In the genomic region with DNA sequence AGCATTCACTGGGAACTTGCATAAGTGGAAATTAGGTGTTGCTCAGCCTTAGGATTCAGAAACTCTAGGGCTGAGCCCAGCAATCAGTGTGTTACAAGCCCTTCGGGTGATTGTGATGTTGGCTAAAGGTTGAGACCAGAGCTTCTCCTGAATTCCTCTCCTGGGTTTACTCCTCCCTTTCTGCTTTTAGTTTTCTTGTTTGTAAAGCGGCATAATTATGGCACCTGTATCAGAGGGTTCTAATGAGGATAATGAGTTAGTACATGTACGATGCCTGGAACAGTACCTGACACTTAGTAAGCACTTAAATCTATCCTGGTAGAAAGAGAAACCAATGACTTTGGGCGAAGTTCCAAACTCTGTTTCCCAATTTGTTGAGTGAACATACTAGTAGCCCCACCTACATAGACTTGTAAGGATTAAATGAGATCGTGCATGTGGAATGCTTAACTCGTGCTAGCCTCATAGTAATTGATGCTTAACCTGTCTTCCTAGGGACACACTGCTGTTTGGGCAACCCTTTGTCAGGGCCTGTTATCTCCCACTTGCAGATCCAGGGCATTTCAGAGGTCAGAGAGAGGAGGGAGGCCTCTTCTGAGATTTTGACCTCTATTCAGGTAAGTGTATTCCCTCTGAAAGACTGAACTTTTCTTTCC, we compare ENCODE assay signal across 8 cellular contexts. TPM values are rescaled to one million over a fixed set of nuclear protein-coding genes. Genes with fewer than 3 reads are reported as not detected.
A peak's percentile ranks its signal among the peaks of the same experiment; 100 is the strongest.
DNase-seq lines count a peak whose midpoint lies in the region; ATAC-seq, FAIRE-seq and TF ChIP-seq lines count a peak whose summit lies in the region.

No MANE protein-coding gene starts in this region.

- DNase-seq in AG10803 (ENCODE audit: low read depth) (no peak), HS-5 (ENCODE audit: low read depth) (peak; percentile 56), K562 (ENCODE audit: extremely low read depth in 1 of 4, low spot score in 3 of 4) (peak in 3 of 4 experiments; percentile 51 to 69 (median 56)), mesothelial cell of epicardium (ENCODE audit: low spot score in 2 of 2, unreplicated experiment in 2 of 2) (no peak), sciatic nerve (ENCODE audit: low spot score) (no peak), frontal cortex (ENCODE audit: low spot score in 2 of 2) (no peak), D341Med (ENCODE audit: low spot score) (no peak)

- H3K9me3 ChIP-seq in K562 (replicated peaks; ENCODE audit: control insufficient read depth, insufficient read depth, low read depth, low read length) = no peaks in the 10 kb centered on the region

- peaks cover 34% of the 10 kb centered on the region for H3K79me2 ChIP-seq in K562 (ENCODE audit: control insufficient read depth, insufficient read depth, low read length)

- H3K27ac ChIP-seq in K562 (ENCODE audit: extremely low read depth, low read depth, low read length) = peak overlapping the region; percentile 87; the same call in 1 of the 3 replicates

- no peaks in the 10 kb centered on the region for H3K27me3 Mint-ChIP-seq in mesothelial cell of epicardium (ENCODE audit: low read depth)

- H3K4me1 ChIP-seq in K562 (replicated peaks in 1 of 2; ENCODE audit: control insufficient read depth in 2 of 2, insufficient read depth in 2 of 2, low read length in 2 of 2) = peaks cover 37 to 40% of the 10 kb centered on the region in 2 experiments

- H3K4me1 Mint-ChIP-seq in mesothelial cell of epicardium = peaks cover 26% of the 10 kb centered on the region

- H2AFZ ChIP-seq in K562 (ENCODE audit: low read depth, low read length) = peak overlapping the region; percentile 89

- peaks cover 2% of the 10 kb centered on the region for H3K36me3 Mint-ChIP-seq in mesothelial cell of epicardium

- TF ChIP-seq CTCF in AG10803 (conservative IDR thresholded peaks at IDR 0.05; ENCODE audit: low read length) = no peak
- TF ChIP-seq CTCF in K562 (IDR thresholded peaks at IDR 0.05 in 2 of 3, conservative IDR thresholded peaks at IDR 0.05 in 1 of 3; ENCODE audit: insufficient read depth in 2 of 3, low read depth in 1 of 3, low read length in 3 of 3) = no peak
- no peak for TF ChIP-seq CTCF in mesothelial cell of epicardium (IDR thresholded peaks at IDR 0.05; ENCODE audit: unreplicated experiment)

- H3K27ac Mint-ChIP-seq in mesothelial cell of epicardium = peak overlapping the region; percentile 81

- peak overlapping the region; percentile 87 for H3K4me3 ChIP-seq in AG10803 (ENCODE audit: low read length)
- no peak overlapping the region for H3K4me3 ChIP-seq in K562

- H4K20me1 ChIP-seq in K562 (replicated peaks; ENCODE audit: control insufficient read depth, insufficient read depth, low read length) = peaks cover 26% of the 10 kb centered on the region

- no peak overlapping the region; a peak in 1 of 4 replicates for H3K9ac ChIP-seq in K562 (ENCODE audit: insufficient read depth in 1 of 2, low read depth in 2 of 2, low read length in 2 of 2)

- POLR2A ChIA-PET in K562 (lab: Yijun Ruan, JAX) = interaction anchor here (0.6 to 1.3 kb wide), 4 partner anchors 25 to 1191 kb away, joined by 3 to 4 read pairs (median 4); no protein-coding TSS in a partner anchor

- no TSS peak for BruUV-seq in K562 (replicated peaks; lab: Mats Ljungman, UMichigan)

- ATAC-seq in K562 (no peak), HG02763 (IDR thresholded peaks at IDR 0.05; ENCODE audit: unreplicated experiment) (no peak), sciatic nerve (no peak)

- H3K27me3 ChIP-seq in K562 (ENCODE audit: control insufficient read depth in 2 of 2, insufficient read depth in 2 of 2, low read length in 2 of 2) = no peaks in the 10 kb centered on the region

- CTCF ChIA-PET in K562 (lab: Yijun Ruan, JAX; ENCODE audit: low intra/inter-chr PET ratio) = no interaction called here

- TF ChIP-seq POLR2A in K562 (conservative IDR thresholded peaks at IDR 0.05) = no peak

- TF ChIP-seq EP300 in K562 (IDR thresholded peaks at IDR 0.05; ENCODE audit: low read length) = peak; percentile 48

- FAIRE-seq in K562 (lab: Jason Lieb, UNC) = peak; percentile 62
- FAIRE-seq in frontal cortex (lab: Jason Lieb, UNC) = no peak

- in situ Hi-C loops in K562 (cut with MboI) = no loop called here

- H3K4me3 Mint-ChIP-seq in mesothelial cell of epicardium = peak overlapping the region; percentile 66

- intact Hi-C loops in K562 (cut with micrococcal nuclease) (no loop called here), sciatic nerve (cut with DNase I) (no loop called here)

- peaks cover 21% of the 10 kb centered on the region for H3K36me3 ChIP-seq in K562 (ENCODE audit: control insufficient read depth, insufficient read depth, low read length)

- TF ChIP-seq RAD21 in K562 (CRISPR knock-in tag; conservative IDR thresholded peaks at IDR 0.05 in 1 of 2, IDR thresholded peaks at IDR 0.05 in 1 of 2) = no peak

- 0 out of 2 replicates have a peak overlapping the region, but pooled peaks have one; percentile 4 for H3K4me2 ChIP-seq in K562 (ENCODE audit: insufficient read depth, low read length)

- H3K9me3 Mint-ChIP-seq in mesothelial cell of epicardium = no peaks in the 10 kb centered on the region

- peaks cover 4% of the 10 kb centered on the region for H3K9me1 ChIP-seq in K562 (ENCODE audit: control insufficient read depth, insufficient read depth, low read length)

- WGBS in K562 (ENCODE audit: insufficient coverage, low coverage, missing lambda C conversion rate) = 62% methylated on average over 6 of the region's 6 CpGs

TF ChIP-seq in K562, 482 proteins besides CTCF, POLR2A, EP300 and RAD21 (continues in another document):
- TF ChIP-seq, protein P1, sequence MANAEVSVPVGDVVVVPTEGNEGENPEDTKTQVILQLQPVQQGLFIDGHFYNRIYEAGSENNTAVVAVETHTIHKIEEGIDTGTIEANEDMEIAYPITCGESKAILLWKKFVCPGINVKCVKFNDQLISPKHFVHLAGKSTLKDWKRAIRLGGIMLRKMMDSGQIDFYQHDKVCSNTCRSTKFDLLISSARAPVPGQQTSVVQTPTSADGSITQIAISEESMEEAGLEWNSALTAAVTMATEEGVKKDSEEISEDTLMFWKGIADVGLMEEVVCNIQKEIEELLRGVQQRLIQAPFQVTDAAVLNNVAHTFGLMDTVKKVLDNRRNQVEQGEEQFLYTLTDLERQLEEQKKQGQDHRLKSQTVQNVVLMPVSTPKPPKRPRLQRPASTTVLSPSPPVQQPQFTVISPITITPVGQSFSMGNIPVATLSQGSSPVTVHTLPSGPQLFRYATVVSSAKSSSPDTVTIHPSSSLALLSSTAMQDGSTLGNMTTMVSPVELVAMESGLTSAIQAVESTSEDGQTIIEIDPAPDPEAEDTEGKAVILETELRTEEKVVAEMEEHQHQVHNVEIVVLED (CRISPR knock-in tag; IDR thresholded peaks at IDR 0.05) = no peak
- TF ChIP-seq TEAD4 (IDR thresholded peaks at IDR 0.05; ENCODE audit: low read length) (peak; percentile 62), TEAD4 (CRISPR knock-in tag; IDR thresholded peaks at IDR 0.05; ENCODE audit: borderline replicate concordance) (no peak), CBFA2T3 (IDR thresholded peaks at IDR 0.05) (peak; percentile 87), POLR2AphosphoS5 (IDR thresholded peaks at IDR 0.05; ENCODE audit: control insufficient read depth, insufficient read depth, low read depth, low read length) (peak; percentile 55; the same call in 1 of the 2 replicates), TCF3 (CRISPR knock-in tag; IDR thresholded peaks at IDR 0.05) (peak; percentile 66), BHLHE40 (IDR thresholded peaks at IDR 0.05; ENCODE audit: low read length) (0 out of 2 replicates have a peak, but pooled peaks have one; percentile 23), XRCC4 (IDR thresholded peaks at IDR 0.05; ENCODE audit: extremely low read depth, insufficient read depth, insufficient read length) (no peak), XRCC3 (IDR thresholded peaks at IDR 0.05) (no peak), DPF2 (IDR thresholded peaks at IDR 0.05) (peak; percentile 49; the same call in 1 of the 2 replicates), HDAC2 (IDR thresholded peaks at IDR 0.05) (peak; percentile 64; the same call in 1 of the 2 replicates), NCOR1 (IDR thresholded peaks at IDR 0.05) (peak; percentile 56; the same call in 1 of the 2 replicates), POLR3A (IDR thresholded peaks at IDR 0.05; ENCODE audit: borderline replicate concordance, extremely low read depth, insufficient read depth, insufficient read length) (no peak), CBFA2T2 (conservative IDR thresholded peaks at IDR 0.05) (peak; percentile 73), NR2C1 (IDR thresholded peaks at IDR 0.05) (no peak; the same call in 1 of the 2 replicates), NR2C1 (tag; IDR thresholded peaks at IDR 0.05) (peak; percentile 49; the same call in 1 of the 2 replicates)
- TF ChIP-seq, protein P2, sequence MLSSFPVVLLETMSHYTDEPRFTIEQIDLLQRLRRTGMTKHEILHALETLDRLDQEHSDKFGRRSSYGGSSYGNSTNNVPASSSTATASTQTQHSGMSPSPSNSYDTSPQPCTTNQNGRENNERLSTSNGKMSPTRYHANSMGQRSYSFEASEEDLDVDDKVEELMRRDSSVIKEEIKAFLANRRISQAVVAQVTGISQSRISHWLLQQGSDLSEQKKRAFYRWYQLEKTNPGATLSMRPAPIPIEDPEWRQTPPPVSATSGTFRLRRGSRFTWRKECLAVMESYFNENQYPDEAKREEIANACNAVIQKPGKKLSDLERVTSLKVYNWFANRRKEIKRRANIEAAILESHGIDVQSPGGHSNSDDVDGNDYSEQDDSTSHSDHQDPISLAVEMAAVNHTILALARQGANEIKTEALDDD (IDR thresholded peaks at IDR 0.05) = peak; percentile 77

RNA-seq across cellular contexts. Expression of a gene that starts 0.9 kb away (rescaled TPM):
- 49.5 and 70.7 TPM in 2 replicates for total RNA-seq in K562 (2011; cell fraction: chromatin; rRNA removed; ENCODE audit: low replicate concordance)
- total RNA-seq in K562 (2011; cell fraction: nucleolus; rRNA removed) = 37.9 and 45.2 TPM in 2 replicates
- total RNA-seq in K562 (2011; cell fraction: nucleoplasm; rRNA removed) = 44.1 and 48.1 TPM in 2 replicates
- total RNA-seq in K562 (2014; rRNA removed) (161 and 162 TPM in 2 replicates), K562 (2014; rRNA removed; fragmentation: Illumina TruSeq; extraction: Trizol) (71.5 and 72.7 TPM in 2 replicates), K562 (2015; rRNA removed; fragmentation: Illumina TruSeq; extraction: Trizol) (110 and 117 TPM in 2 replicates), K562 (2021) (125 and 143 TPM in 2 replicates), mesothelial cell of epicardium (195 to 208 TPM (median 204 TPM) in 3 replicates), sciatic nerve (113 TPM), frontal cortex (114 TPM)
- polyA plus RNA-seq in K562 (2011; rRNA removed) (104 and 135 TPM in 2 replicates), K562 (2014; fragmentation: Illumina TruSeq; extraction: Trizol) (93.0 and 101 TPM in 2 replicates), K562 (2014; fragmentation: Nextera tagmentation; extraction: Ambion mirVana) (10 to 100 TPM; 36.5 to 63.6 TPM), K562 (2014; rRNA removed) (91.5 and 114 TPM in 2 replicates)
- polyA plus RNA-seq in K562 (2011; cell fraction: cytosol; rRNA removed) = 78.6 and 88.6 TPM in 2 replicates
- 91.7 and 156 TPM in 2 replicates for polyA plus RNA-seq in K562 (2011; cell fraction: nucleus; rRNA removed)
- polyA plus RNA-seq in K562 (2012) = 120 and 126 TPM in 2 replicates
- polyA minus RNA-seq in K562 (2011; rRNA and poly(A)+ RNA removed) = 100 and 114 TPM in 2 replicates
- 69.7 and 85.1 TPM in 2 replicates for polyA minus RNA-seq in K562 (2011; cell fraction: cytosol; rRNA and poly(A)+ RNA removed)
- polyA minus RNA-seq in K562 (2011; cell fraction: nucleus; rRNA and poly(A)+ RNA removed) = 20.1 and 54.6 TPM in 2 replicates

Comparison
In these comparisons a context has a peak if more than half of its experiments do, and no peak if none do; other contexts are left out.
1. DNase-seq: peak in HS-5 (single experiment) and K562 (3 of 4); none in AG10803 (single experiment), mesothelial cell of epicardium (0 of 2), sciatic nerve (single experiment), frontal cortex (0 of 2) and D341Med (single experiment).